ENCODE assay signal across 6 cellular contexts in genomic region chr7:73503229-73503628, GRCh38.
"Had no signal": no experiment of that assay in that cellular context is flagged by ENCODE, and none has a peak within 500 bp of the region (broad histone marks: within the 10 kb centered on the region; RNA-seq: fewer than 3 reads in every experiment).

No MANE protein-coding gene starts in this region.

- H3K27ac Mint-ChIP-seq: GM23338, H9 had no signal

- ATAC-seq: GM23338, HCT116 had no signal

- H3K27me3 Mint-ChIP-seq: IgD-negative memory B cell had no signal

- H3K9me3 Mint-ChIP-seq: GM23338, H9, IgD-negative memory B cell had no signal

- DNase-seq: H9, KBM-7 had no signal

- H2AFZ ChIP-seq: GM23338 had no signal

- H3K4me3 Mint-ChIP-seq: GM23338, H9, IgD-negative memory B cell had no signal

- H3K4me3 ChIP-seq: GM23338 had no signal

- H3K4me1 Mint-ChIP-seq: GM23338, H9 had no signal

- H3K27ac ChIP-seq: KMS-11 had no signal

- H3K4me2 ChIP-seq: GM23338, KMS-11 had no signal
